Comparison of ENCODE assay signal across 10 cellular contexts in the genomic region with DNA sequence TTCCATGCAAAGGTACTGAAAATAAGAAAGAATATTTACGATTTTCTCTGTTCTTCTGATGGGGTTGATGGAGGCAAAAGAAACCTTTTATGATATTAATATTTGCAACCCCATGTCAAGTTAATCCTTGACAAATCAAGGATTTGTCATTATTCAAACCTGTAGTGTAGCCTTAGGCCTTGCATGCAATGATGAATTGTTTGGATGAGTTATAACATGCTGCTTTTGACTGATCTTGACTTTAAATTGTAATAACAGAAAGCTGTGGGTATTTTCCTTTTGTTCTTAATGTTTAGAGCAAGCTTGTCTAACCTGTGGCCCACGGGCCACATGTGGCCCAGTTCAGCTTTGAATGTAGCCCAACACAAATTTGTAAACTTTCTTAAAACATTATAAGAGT. TPM values are rescaled to one million over a fixed set of nuclear protein-coding genes. Genes with fewer than 3 reads are reported as not detected.
DNase-seq lines count a peak whose midpoint lies in the region; ATAC-seq lines count a peak whose summit lies in the region.
"Had no signal": no experiment of that assay in that cellular context is flagged by ENCODE, and none has a peak within 500 bp of the region (broad histone marks: within the 10 kb centered on the region; RNA-seq: fewer than 3 reads in every experiment).

No MANE protein-coding gene starts in this region.

- H3K4me3 Mint-ChIP-seq in activated T-cell treated with anti-CD3 and anti-CD28 coated beads, Interleukin-2, amount 50 U/mL, for 4 hours = no peak overlapping the region
- no peak overlapping the region for H3K4me3 Mint-ChIP-seq in activated T-helper 17 cell treated with anti-CD3 and anti-CD28 coated beads, Interleukin-2, amount 50 U/mL, for 72 hours
- no peak overlapping the region for H3K4me3 Mint-ChIP-seq in stimulated activated effector memory CD8-positive, alpha-beta T cell treated with anti-CD3 and anti-CD28 coated beads, Interleukin-12 subunit alpha, Interleukin-12 subunit beta, amount 100 ng/mL, for 72 hours

- H3K9me3 Mint-ChIP-seq in activated T-cell treated with anti-CD3 and anti-CD28 coated beads, Interleukin-2, amount 50 U/mL, for 4 hours = no peaks in the 10 kb centered on the region
- no peaks in the 10 kb centered on the region for H3K9me3 Mint-ChIP-seq in activated T-helper 17 cell treated with anti-CD3 and anti-CD28 coated beads, Interleukin-2, amount 50 U/mL, for 72 hours
- no peaks in the 10 kb centered on the region for H3K9me3 Mint-ChIP-seq in stimulated activated effector memory CD8-positive, alpha-beta T cell treated with anti-CD3 and anti-CD28 coated beads, Interleukin-12 subunit alpha, Interleukin-12 subunit beta, amount 100 ng/mL, for 72 hours

- ATAC-seq in activated T-cell treated with anti-CD3 and anti-CD28 coated beads, Interleukin-2, amount 50 U/mL, for 4 hours = peak; percentile 25 to 34
- peak; percentile 35 for ATAC-seq in activated T-helper 17 cell treated with anti-CD3 and anti-CD28 coated beads, Interleukin-2, amount 50 U/mL, for 72 hours (replicated peaks)
- peak; percentile 72 for ATAC-seq in esophagus mucosa
- peak; percentile 65 for ATAC-seq in stimulated activated effector memory CD8-positive, alpha-beta T cell treated with anti-CD3 and anti-CD28 coated beads, Interleukin-12 subunit alpha, Interleukin-12 subunit beta, amount 100 ng/mL, for 72 hours
- ATAC-seq in left lobe of liver = no peak
- no peak for ATAC-seq in HG02763 (IDR thresholded peaks at IDR 0.05; ENCODE audit: unreplicated experiment)
- ATAC-seq: HCT116 had no signal

- peaks cover 34% of the 10 kb centered on the region for H3K36me3 Mint-ChIP-seq in activated T-cell treated with anti-CD3 and anti-CD28 coated beads, Interleukin-2, amount 50 U/mL, for 4 hours (ENCODE audit: insufficient read depth)
- peaks cover 73% of the 10 kb centered on the region for H3K36me3 Mint-ChIP-seq in activated T-helper 17 cell treated with anti-CD3 and anti-CD28 coated beads, Interleukin-2, amount 50 U/mL, for 72 hours (ENCODE audit: low read depth)
- peaks cover 38% of the 10 kb centered on the region for H3K36me3 Mint-ChIP-seq in stimulated activated effector memory CD8-positive, alpha-beta T cell treated with anti-CD3 and anti-CD28 coated beads, Interleukin-12 subunit alpha, Interleukin-12 subunit beta, amount 100 ng/mL, for 72 hours

- no peak overlapping the region for H3K27ac Mint-ChIP-seq in activated T-helper 17 cell treated with anti-CD3 and anti-CD28 coated beads, Interleukin-2, amount 50 U/mL, for 72 hours
- H3K27ac Mint-ChIP-seq in stimulated activated effector memory CD8-positive, alpha-beta T cell treated with anti-CD3 and anti-CD28 coated beads, Interleukin-12 subunit alpha, Interleukin-12 subunit beta, amount 100 ng/mL, for 72 hours = no peak overlapping the region

- H3K27me3 Mint-ChIP-seq in activated T-cell treated with anti-CD3 and anti-CD28 coated beads, Interleukin-2, amount 50 U/mL, for 4 hours (ENCODE audit: low read depth) = no peaks in the 10 kb centered on the region
- H3K27me3 Mint-ChIP-seq in activated T-helper 17 cell treated with anti-CD3 and anti-CD28 coated beads, Interleukin-2, amount 50 U/mL, for 72 hours = no peaks in the 10 kb centered on the region

- peaks cover 3% of the 10 kb centered on the region for H3K4me1 Mint-ChIP-seq in activated T-cell treated with anti-CD3 and anti-CD28 coated beads, Interleukin-2, amount 50 U/mL, for 4 hours (ENCODE audit: low read depth)
- peaks cover 5% of the 10 kb centered on the region for H3K4me1 Mint-ChIP-seq in activated T-helper 17 cell treated with anti-CD3 and anti-CD28 coated beads, Interleukin-2, amount 50 U/mL, for 72 hours
- no peaks in the 10 kb centered on the region for H3K4me1 Mint-ChIP-seq in stimulated activated effector memory CD8-positive, alpha-beta T cell treated with anti-CD3 and anti-CD28 coated beads, Interleukin-12 subunit alpha, Interleukin-12 subunit beta, amount 100 ng/mL, for 72 hours

- DNase-seq in activated T-cell treated with anti-CD3 and anti-CD28 coated beads, Interleukin-2, amount 50 U/mL, for 4 hours = no peak
- DNase-seq in activated T-cell treated with anti-CD3 and anti-CD28 coated beads, Interleukin-2, amount 50 U/mL, for 48 hours = no peak
- DNase-seq in stimulated activated effector memory CD8-positive, alpha-beta T cell treated with anti-CD3 and anti-CD28 coated beads, Interleukin-12 subunit alpha, Interleukin-12 subunit beta, amount 100 ng/mL, for 72 hours (ENCODE audit: low spot score in 2 of 2) = no peak
- no peak for DNase-seq in left lobe of liver (ENCODE audit: low spot score)
- DNase-seq: 8988T, AML-193 had no signal

RNA-seq across cellular contexts. Expression of a gene that starts 13.0 kb away (rescaled TPM):
- total RNA-seq in activated T-cell treated with anti-CD3 and anti-CD28 coated beads, Interleukin-2, amount 50 U/mL, for 4 hours = 1 to 10 TPM; 6.3 to 7.2 (median 6.9) TPM
- 1 to 10 TPM; 5.6 to 9.5 TPM for total RNA-seq in activated T-helper 17 cell treated with anti-CD3 and anti-CD28 coated beads, Interleukin-2, amount 50 U/mL, for 72 hours
- total RNA-seq in esophagus mucosa (0.24 TPM), left lobe of liver (2.5 TPM)

Comparison
In these comparisons a context has a peak if more than half of its experiments do, and no peak if none do; other contexts are left out.
1. ATAC-seq: peak in activated T-cell treated with anti-CD3 and anti-CD28 coated beads, Interleukin-2, amount 50 U/mL, for 4 hours (2 of 2), activated T-helper 17 cell treated with anti-CD3 and anti-CD28 coated beads, Interleukin-2, amount 50 U/mL, for 72 hours (single experiment), esophagus mucosa (single experiment) and stimulated activated effector memory CD8-positive, alpha-beta T cell treated with anti-CD3 and anti-CD28 coated beads, Interleukin-12 subunit alpha, Interleukin-12 subunit beta, amount 100 ng/mL, for 72 hours (single experiment); none in left lobe of liver (single experiment) and HG02763 (single experiment).